ENCODE assay signal across 17 cellular contexts in the genomic region with DNA sequence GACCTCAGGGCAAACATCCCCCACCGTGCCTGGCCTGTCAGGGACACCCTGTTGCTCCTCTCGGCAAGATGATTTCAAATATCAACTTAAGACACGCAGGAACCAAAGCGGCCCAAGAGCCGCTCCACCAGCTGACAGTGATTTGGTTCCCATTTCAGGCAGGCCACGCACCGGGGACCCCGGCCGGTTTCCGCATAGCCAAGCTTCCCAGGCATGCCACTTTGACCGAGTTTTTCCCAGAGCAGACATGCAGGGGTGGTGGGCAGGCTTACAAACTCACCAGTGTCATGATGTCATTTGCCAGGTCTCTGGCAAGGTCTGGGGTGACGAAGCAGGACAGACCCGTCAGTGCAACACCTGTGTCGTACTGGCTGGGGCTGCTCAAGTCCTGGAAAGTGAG. TPM values are rescaled to one million over a fixed set of nuclear protein-coding genes. Genes with fewer than 3 reads are reported as not detected.
DNase-seq lines count a peak whose midpoint lies in the region; ATAC-seq and TF ChIP-seq lines count a peak whose summit lies in the region.
"Had no signal": no experiment of that assay in that cellular context is flagged by ENCODE, and none has a peak within 500 bp of the region (broad histone marks: within the 10 kb centered on the region; RNA-seq: fewer than 3 reads in every experiment).

No MANE protein-coding gene starts in this region.

- POLR2A ChIA-PET in MCF 10A (lab: Yijun Ruan, JAX), result no interaction called here
- POLR2A ChIA-PET in RWPE1 (lab: Yijun Ruan, JAX; ENCODE audit: low non-redundant PET), result no interaction called here

- TF ChIP-seq CTCF in MCF 10A (IDR thresholded peaks at IDR 0.05; ENCODE audit: unreplicated experiment) (no peak), breast epithelium (IDR thresholded peaks at IDR 0.05) (no peak), RWPE1 (conservative IDR thresholded peaks at IDR 0.05; ENCODE audit: low read depth) (no peak), endothelial cell (IDR thresholded peaks at IDR 0.05; ENCODE audit: unreplicated experiment) (no peak), right lobe of liver (IDR thresholded peaks at IDR 0.05) (no peak)

- CTCF ChIA-PET in MCF 10A (lab: Yijun Ruan, JAX) (interaction anchor here (0.7 kb wide), 1 partner anchor 204 kb away, joined by 3 read pairs; no protein-coding TSS in a partner anchor), RWPE1 (lab: Yijun Ruan, JAX) (no interaction called here)

- H3K36me3 Mint-ChIP-seq in MCF 10A (ENCODE audit: insufficient read depth, unreplicated experiment), result peaks cover 69% of the 10 kb centered on the region
- peaks cover 13% of the 10 kb centered on the region for H3K36me3 Mint-ChIP-seq in endothelial cell (ENCODE audit: low read depth, unreplicated experiment)

- H3K9me3 Mint-ChIP-seq in MCF 10A (ENCODE audit: unreplicated experiment) (no peaks in the 10 kb centered on the region), endothelial cell (ENCODE audit: unreplicated experiment) (no peaks in the 10 kb centered on the region)
- H3K9me3 Mint-ChIP-seq: CD14-positive monocyte; CD8-positive, alpha-beta T cell; GM23338 had no signal

- H3K27ac Mint-ChIP-seq in MCF 10A (ENCODE audit: low read depth, unreplicated experiment) (peak overlapping the region; percentile 63), endothelial cell (ENCODE audit: unreplicated experiment) (no peak overlapping the region)
- H3K27ac Mint-ChIP-seq: CD8-positive, alpha-beta T cell; GM23338 had no signal

- ATAC-seq in sciatic nerve (peak; percentile 7), HG03342 (IDR thresholded peaks at IDR 0.05; ENCODE audit: unreplicated experiment) (no peak), right lobe of liver (no peak)
- ATAC-seq: CD8-positive, alpha-beta T cell; GM23338 had no signal

- H3K9me3 ChIP-seq in breast epithelium, result no peaks in the 10 kb centered on the region
- H3K9me3 ChIP-seq in right lobe of liver, result no peaks in the 10 kb centered on the region

- 87% methylated on average over 3 of the region's 14 CpGs for WGBS in right lobe of liver (ENCODE audit: insufficient coverage, low coverage, low lambda C conversion rate, missing lambda C conversion rate)

- H3K4me3 Mint-ChIP-seq in MCF 10A (ENCODE audit: unreplicated experiment), result no peak overlapping the region
- H3K4me3 Mint-ChIP-seq in endothelial cell (ENCODE audit: unreplicated experiment), result peak overlapping the region; percentile 15
- H3K4me3 Mint-ChIP-seq: CD14-positive monocyte; CD8-positive, alpha-beta T cell; GM23338 had no signal

- intact Hi-C loops in MCF 10A (cut with micrococcal nuclease) (no loop called here), breast epithelium (cut with DNase I; ENCODE audit: low total_unique reads) (loop anchor here (5.0 kb wide), 1 partner anchor 1075 kb away; no protein-coding TSS in a partner anchor), sciatic nerve (cut with DNase I) (loop anchor here (10.0 kb wide), 1 partner anchor 357 kb away; no protein-coding TSS in a partner anchor), right lobe of liver (cut with DNase I) (no loop called here)

- no peaks in the 10 kb centered on the region for H3K36me3 ChIP-seq in breast epithelium
- H3K36me3 ChIP-seq in right lobe of liver, result peaks cover 0 to 51% (median 12%) of the 10 kb centered on the region in 4 donors

- no peak overlapping the region for H3K4me3 ChIP-seq in breast epithelium
- H3K4me3 ChIP-seq in right lobe of liver, result no peak overlapping the region
- H3K4me3 ChIP-seq: GM23338 had no signal

- H3K27me3 Mint-ChIP-seq in MCF 10A (ENCODE audit: insufficient read depth, unreplicated experiment), result no peaks in the 10 kb centered on the region
- H3K27me3 Mint-ChIP-seq in endothelial cell (ENCODE audit: unreplicated experiment), result peaks cover 1% of the 10 kb centered on the region

- H3K4me1 Mint-ChIP-seq in MCF 10A (ENCODE audit: insufficient read depth, unreplicated experiment), result no peaks in the 10 kb centered on the region
- no peaks in the 10 kb centered on the region for H3K4me1 Mint-ChIP-seq in endothelial cell (ENCODE audit: unreplicated experiment)
- H3K4me1 Mint-ChIP-seq: CD14-positive monocyte, GM23338 had no signal

- TF ChIP-seq POLR2A in breast epithelium (IDR thresholded peaks at IDR 0.05) (no peak), right lobe of liver (IDR thresholded peaks at IDR 0.05) (no peak)

- no peaks in the 10 kb centered on the region for H3K27me3 ChIP-seq in breast epithelium
- no peaks in the 10 kb centered on the region for H3K27me3 ChIP-seq in right lobe of liver

- H3K4me1 ChIP-seq in breast epithelium (no peaks in the 10 kb centered on the region), right lobe of liver (peaks cover 0 to 27% (median 8%) of the 10 kb centered on the region in 4 donors)

- H3K27ac ChIP-seq in breast epithelium (no peak overlapping the region), RWPE1 (peak overlapping the region; percentile 20; the same call in 1 of the 2 replicates), right lobe of liver (no peak overlapping the region)
- H3K27ac ChIP-seq: 22Rv1 had no signal

- DNase-seq in MCF 10A (ENCODE audit: unreplicated experiment) (no peak), breast epithelium (ENCODE audit: low spot score in 2 of 2) (no peak), RWPE1 (ENCODE audit: low spot score) (no peak), endothelial cell (ENCODE audit: low spot score) (no peak), sciatic nerve (ENCODE audit: low spot score) (no peak), NCI-H1105 treated with DMSO at 0.1 percent for 48 hours (lab: John Stamatoyannopoulos, UW) (no peak), right lobe of liver (no peak)
- DNase-seq: CD8-positive, alpha-beta T cell; COR-L47; DMS153; DMS79 treated with DMSO at 0.1 percent for 48 hours; EL; H7 had no signal

- no TSS peak for BruUV-seq in MCF 10A (replicated peaks; lab: Mats Ljungman, UMichigan)

RNA-seq across cellular contexts. Expression of a gene that starts 19.2 kb away (rescaled TPM):
- total RNA-seq in MCF 10A (2022), result 172 and 181 TPM in 2 replicates
- 10 to 100 TPM; 53.6 to 68.5 (median 54.0) TPM for total RNA-seq in breast epithelium
- 169 TPM for total RNA-seq in endothelial cell (ENCODE audit: unreplicated experiment)
- total RNA-seq in sciatic nerve, result 81.4 TPM
- total RNA-seq in right lobe of liver, result 10 to 100 TPM; 55.5 to 99.0 (median 65.5) TPM

RNA-seq across cellular contexts. Expression of a gene that starts 31.5 kb away (rescaled TPM):
- 27.0 and 28.4 TPM in 2 replicates for total RNA-seq in MCF 10A (2022)
- 10 to 100 TPM in 1 of 3 donors, 1 to 10 TPM in 2; 7.7 to 10.2 (median 8.0) TPM for total RNA-seq in breast epithelium
- 57.1 TPM for total RNA-seq in endothelial cell (ENCODE audit: unreplicated experiment)
- 26.3 TPM for total RNA-seq in sciatic nerve
- 10 to 100 TPM; 10.3 to 23.5 (median 14.9) TPM for total RNA-seq in right lobe of liver

RNA-seq across cellular contexts. Expression of a gene that starts 35.5 kb away (rescaled TPM):
- total RNA-seq in MCF 10A (2022) (3.1 and 5.3 TPM in 2 replicates), breast epithelium (10 to 100 TPM in 1 of 3 donors, 1 to 10 TPM in 2; 3.6 to 12.8 (median 3.7) TPM), endothelial cell (ENCODE audit: unreplicated experiment) (8.9 TPM), sciatic nerve (37.8 TPM), right lobe of liver (1 to 10 TPM in 5 of 6 experiments, not detected in 1; 1.2 to 6.9 (median 4.2) TPM)

RNA-seq across cellular contexts. Expression of a gene that starts 36.1 kb away (rescaled TPM):
- total RNA-seq in MCF 10A (2022), result 40.9 and 47.2 TPM in 2 replicates
- total RNA-seq in breast epithelium, result 10 to 100 TPM; 18.3 to 45.8 (median 29.2) TPM
- total RNA-seq in endothelial cell (ENCODE audit: unreplicated experiment), result 88.5 TPM
- total RNA-seq in sciatic nerve, result 54.0 TPM
- 10 to 100 TPM in 4 of 6 experiments, 1 to 10 TPM in 2; 8.3 to 13.8 (median 10.8) TPM for total RNA-seq in right lobe of liver

Comparison
In these comparisons a context has a peak if more than half of its experiments do, and no peak if none do; other contexts are left out.
1. intact Hi-C loops: an anchor here in breast epithelium (5.0 kb wide) and sciatic nerve (10.0 kb wide); none called in MCF 10A and right lobe of liver.